In the genomic region with DNA sequence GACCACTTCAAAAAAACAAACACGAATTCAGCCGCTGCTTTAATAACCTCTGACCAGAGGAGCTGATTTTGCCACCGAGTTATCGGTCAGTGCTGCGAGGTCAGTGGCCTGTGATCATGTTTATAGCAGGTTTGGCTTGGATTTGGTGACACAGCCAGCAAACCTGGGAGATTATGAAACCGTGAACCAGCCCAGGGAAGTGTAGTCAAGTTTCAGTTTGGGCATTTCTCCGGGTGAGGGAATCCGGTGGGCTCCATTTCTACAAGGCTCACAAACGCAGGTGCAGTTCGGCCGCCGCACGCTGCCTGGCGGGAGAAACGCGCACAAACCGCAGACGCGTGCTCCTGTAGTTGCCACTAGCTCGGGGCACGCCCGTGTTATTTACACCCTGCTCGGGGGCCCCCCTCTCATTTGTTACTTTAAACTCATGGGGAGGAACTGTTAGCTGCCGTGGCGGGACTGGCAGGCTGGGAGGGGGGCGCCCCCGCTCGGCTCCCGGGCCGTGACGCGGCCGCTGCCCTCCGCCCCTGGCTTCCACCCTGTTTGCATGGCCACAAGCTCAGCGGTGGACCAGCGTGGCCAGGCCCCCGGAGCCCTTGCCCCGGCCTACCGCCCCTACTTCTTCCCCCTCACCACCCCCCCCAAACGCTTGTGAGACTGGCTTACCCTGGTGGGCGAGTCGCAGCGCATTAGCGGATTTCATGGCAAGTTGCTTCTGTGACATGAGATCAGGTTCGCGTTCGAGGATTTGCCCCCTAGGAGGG, we compare ENCODE assay signal across 11 cellular contexts. TPM values are rescaled to one million over a fixed set of nuclear protein-coding genes. Genes with fewer than 3 reads are reported as not detected.
DNase-seq lines count a peak whose midpoint lies in the region; ATAC-seq, FAIRE-seq and TF ChIP-seq lines count a peak whose summit lies in the region.
"Had no signal": no experiment of that assay in that cellular context is flagged by ENCODE, and none has a peak within 500 bp of the region (broad histone marks: within the 10 kb centered on the region; RNA-seq: fewer than 3 reads in every experiment).

No MANE protein-coding gene starts in this region.

- peak overlapping the region; percentile 89 for H3K4me3 Mint-ChIP-seq in glutamatergic neuron (ENCODE audit: unreplicated experiment)

- no peak for ATAC-seq in SK-N-SH treated with all-trans-retinoic acid at 6 μM for 48 hours
- ATAC-seq in pancreas, result peak; percentile 36 to 59 (median 46)

- peaks cover 19% of the 10 kb centered on the region for H3K9me3 Mint-ChIP-seq in glutamatergic neuron (ENCODE audit: unreplicated experiment)

- peaks cover 84% of the 10 kb centered on the region for H3K27me3 ChIP-seq in SK-N-SH (ENCODE audit: insufficient read depth)
- no peaks in the 10 kb centered on the region for H3K27me3 ChIP-seq in pancreas

- intact Hi-C loops in pancreas (cut with DNase I), result no loop called here

- no peaks in the 10 kb centered on the region for H3F3A ChIP-seq in SK-N-SH (replicated peaks; ENCODE audit: insufficient read depth)

- no peak overlapping the region for H2AFZ ChIP-seq in SK-N-SH (ENCODE audit: low read depth)

- TF ChIP-seq RAD21 in SK-N-SH (IDR thresholded peaks at IDR 0.05; ENCODE audit: low read length), result no peak

- no peak for FAIRE-seq in pancreas (lab: Jason Lieb, UNC)
- FAIRE-seq: bronchial epithelial cell, kidney had no signal

- TF ChIP-seq CTCF in SK-N-SH (IDR thresholded peaks at IDR 0.05) (no peak), glutamatergic neuron (IDR thresholded peaks at IDR 0.05; ENCODE audit: partially characterized antibody, unreplicated experiment) (no peak), pancreas (IDR thresholded peaks at IDR 0.05) (no peak)

- H3K4me3 ChIP-seq in SK-N-SH (ENCODE audit: low read depth in 2 of 2, low read length in 1 of 2) (no peak overlapping the region), pancreas (peak overlapping the region in 3 of 4 donors; percentile 18 to 45 (median 38))

- H3K27me3 Mint-ChIP-seq in glutamatergic neuron (ENCODE audit: unreplicated experiment), result peaks cover 20% of the 10 kb centered on the region

- no peaks in the 10 kb centered on the region for H3K9me2 ChIP-seq in SK-N-SH

- H3K27ac Mint-ChIP-seq in glutamatergic neuron (ENCODE audit: unreplicated experiment), result peak overlapping the region; percentile 86

- TF ChIP-seq EP300 in SK-N-SH (IDR thresholded peaks at IDR 0.05; ENCODE audit: borderline replicate concordance in 1 of 2, low read depth in 1 of 2, low read length in 1 of 2), result no peak

- no peak overlapping the region for H3K27ac ChIP-seq in SK-N-SH (ENCODE audit: low read depth in 2 of 2, low read length in 1 of 2)
- H3K27ac ChIP-seq in pancreas, result peak overlapping the region; percentile 64 to 90 (median 86)

- H3K36me3 ChIP-seq in SK-N-SH (replicated peaks in 1 of 2; ENCODE audit: control insufficient read depth in 1 of 2, insufficient read depth in 2 of 2, low read length in 1 of 2) (no peaks in the 10 kb centered on the region), pancreas (no peaks in the 10 kb centered on the region)

- H3K36me3 Mint-ChIP-seq in glutamatergic neuron (ENCODE audit: unreplicated experiment), result no peaks in the 10 kb centered on the region

- no peaks in the 10 kb centered on the region for H3K9me3 ChIP-seq in SK-N-SH
- H3K9me3 ChIP-seq in pancreas, result no peaks in the 10 kb centered on the region

- peaks cover 50% of the 10 kb centered on the region for H3K4me1 Mint-ChIP-seq in glutamatergic neuron (ENCODE audit: low read depth, unreplicated experiment)

- no peaks in the 10 kb centered on the region for H3K79me2 ChIP-seq in SK-N-SH (ENCODE audit: insufficient read depth)

- DNase-seq in SK-N-SH (no peak), NCI-H526 (lab: John Stamatoyannopoulos, UW) (peak; percentile 16 to 56), glutamatergic neuron (no peak), pancreas (peak in 5 of 6 donors; percentile 27 to 74 (median 55)), NAMALWA (ENCODE audit: low spot score) (no peak), DMS79 treated with DMSO at 0.1 percent for 48 hours (lab: John Stamatoyannopoulos, UW) (no peak), SW 1271 (lab: John Stamatoyannopoulos, UW) (no peak)

- peak overlapping the region; percentile 44; the same call in 1 of the 2 replicates for H3K4me2 ChIP-seq in SK-N-SH

- POLR2A ChIA-PET in SK-N-SH (lab: Yijun Ruan, JAX), result no interaction called here

- H3K4me1 ChIP-seq in SK-N-SH (ENCODE audit: control insufficient read depth in 1 of 2, insufficient read depth in 2 of 2, low read depth in 1 of 2, low read length in 1 of 2), result no peaks in the 10 kb centered on the region; a peak in 2 of 4 replicates
- peaks cover 19 to 41% (median 30%) of the 10 kb centered on the region in 3 donors for H3K4me1 ChIP-seq in pancreas

- H4K20me1 ChIP-seq in SK-N-SH (ENCODE audit: insufficient read depth), result no peaks in the 10 kb centered on the region

- WGBS in SK-N-SH (ENCODE audit: low lambda C conversion rate), result 25% methylated on average over 27 of the region's 47 CpGs
- WGBS in pancreas, 2 donors, result 12 to 23% methylated on average over 43 to 47 of the region's 47 CpGs

- H3K9ac ChIP-seq in SK-N-SH, result no peak overlapping the region

- CTCF ChIA-PET in SK-N-SH (lab: Yijun Ruan, JAX), result interaction anchor here (1.3 to 1.6 kb wide), 2 partner anchors 10 to 20 kb away, joined by 3 to 4 read pairs; no protein-coding TSS in a partner anchor

TF ChIP-seq in SK-N-SH, 30 proteins besides CTCF, POLR2A, EP300 and RAD21:
- TF ChIP-seq NRF1 (IDR thresholded peaks at IDR 0.05; ENCODE audit: low read depth, low read length) (no peak), JUND (IDR thresholded peaks at IDR 0.05) (no peak), MEF2A (IDR thresholded peaks at IDR 0.05; ENCODE audit: borderline replicate concordance, low read depth) (no peak)
- TF ChIP-seq, protein P1, sequence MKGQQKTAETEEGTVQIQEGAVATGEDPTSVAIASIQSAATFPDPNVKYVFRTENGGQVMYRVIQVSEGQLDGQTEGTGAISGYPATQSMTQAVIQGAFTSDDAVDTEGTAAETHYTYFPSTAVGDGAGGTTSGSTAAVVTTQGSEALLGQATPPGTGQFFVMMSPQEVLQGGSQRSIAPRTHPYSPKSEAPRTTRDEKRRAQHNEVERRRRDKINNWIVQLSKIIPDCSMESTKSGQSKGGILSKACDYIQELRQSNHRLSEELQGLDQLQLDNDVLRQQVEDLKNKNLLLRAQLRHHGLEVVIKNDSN (IDR thresholded peaks at IDR 0.05; ENCODE audit: borderline replicate concordance, low read depth), result no peak
TF ChIP-seq in SK-N-SH: peak in this region for 0.

TF ChIP-seq in SK-N-SH treated with all-trans-retinoic acid at 6 μM for 48 hours, 23 proteins besides CTCF, POLR2A, EP300 and RAD21:
- TF ChIP-seq CSDC2 (CRISPR knock-in tag; IDR thresholded peaks at IDR 0.05) (no peak), ISL1 (CRISPR knock-in tag; IDR thresholded peaks at IDR 0.05) (no peak), GLIS3 (CRISPR knock-in tag; IDR thresholded peaks at IDR 0.05) (no peak), SNAI2 (CRISPR knock-in tag; IDR thresholded peaks at IDR 0.05) (no peak), ARNTL (CRISPR knock-in tag; IDR thresholded peaks at IDR 0.05; ENCODE audit: borderline replicate concordance, low read depth) (no peak), ZFP30 (CRISPR knock-in tag; IDR thresholded peaks at IDR 0.05) (no peak), ZNF565 (CRISPR knock-in tag; conservative IDR thresholded peaks at IDR 0.05; ENCODE audit: low read depth) (no peak)
- TF ChIP-seq, protein P2, sequence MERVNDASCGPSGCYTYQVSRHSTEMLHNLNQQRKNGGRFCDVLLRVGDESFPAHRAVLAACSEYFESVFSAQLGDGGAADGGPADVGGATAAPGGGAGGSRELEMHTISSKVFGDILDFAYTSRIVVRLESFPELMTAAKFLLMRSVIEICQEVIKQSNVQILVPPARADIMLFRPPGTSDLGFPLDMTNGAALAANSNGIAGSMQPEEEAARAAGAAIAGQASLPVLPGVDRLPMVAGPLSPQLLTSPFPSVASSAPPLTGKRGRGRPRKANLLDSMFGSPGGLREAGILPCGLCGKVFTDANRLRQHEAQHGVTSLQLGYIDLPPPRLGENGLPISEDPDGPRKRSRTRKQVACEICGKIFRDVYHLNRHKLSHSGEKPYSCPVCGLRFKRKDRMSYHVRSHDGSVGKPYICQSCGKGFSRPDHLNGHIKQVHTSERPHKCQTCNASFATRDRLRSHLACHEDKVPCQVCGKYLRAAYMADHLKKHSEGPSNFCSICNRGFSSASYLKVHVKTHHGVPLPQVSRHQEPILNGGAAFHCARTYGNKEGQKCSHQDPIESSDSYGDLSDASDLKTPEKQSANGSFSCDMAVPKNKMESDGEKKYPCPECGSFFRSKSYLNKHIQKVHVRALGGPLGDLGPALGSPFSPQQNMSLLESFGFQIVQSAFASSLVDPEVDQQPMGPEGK (CRISPR knock-in tag; IDR thresholded peaks at IDR 0.05; ENCODE audit: borderline replicate concordance), result no peak
- TF ChIP-seq, protein P3, sequence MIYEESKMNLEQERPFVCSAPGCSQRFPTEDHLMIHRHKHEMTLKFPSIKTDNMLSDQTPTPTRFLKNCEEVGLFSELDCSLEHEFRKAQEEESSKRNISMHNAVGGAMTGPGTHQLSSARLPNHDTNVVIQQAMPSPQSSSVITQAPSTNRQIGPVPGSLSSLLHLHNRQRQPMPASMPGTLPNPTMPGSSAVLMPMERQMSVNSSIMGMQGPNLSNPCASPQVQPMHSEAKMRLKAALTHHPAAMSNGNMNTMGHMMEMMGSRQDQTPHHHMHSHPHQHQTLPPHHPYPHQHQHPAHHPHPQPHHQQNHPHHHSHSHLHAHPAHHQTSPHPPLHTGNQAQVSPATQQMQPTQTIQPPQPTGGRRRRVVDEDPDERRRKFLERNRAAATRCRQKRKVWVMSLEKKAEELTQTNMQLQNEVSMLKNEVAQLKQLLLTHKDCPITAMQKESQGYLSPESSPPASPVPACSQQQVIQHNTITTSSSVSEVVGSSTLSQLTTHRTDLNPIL (CRISPR knock-in tag; IDR thresholded peaks at IDR 0.05; ENCODE audit: low read depth), result no peak

RNA-seq across cellular contexts. Expression of a gene that starts 13.6 kb away (rescaled TPM):
- polyA plus RNA-seq in SK-N-SH (2012; rRNA removed) (not detected in 2 replicates), pancreas (10 to 100 TPM in 1 of 2 donors, 1 to 10 TPM in 1; 8.0 to 36.2 TPM)
- polyA plus RNA-seq in SK-N-SH (2012; cell fraction: cytosol; rRNA removed), result not detected in 2 replicates
- polyA plus RNA-seq in SK-N-SH (2012; cell fraction: nucleus; rRNA removed), result not detected in 2 replicates
- total RNA-seq in glutamatergic neuron (ENCODE audit: unreplicated experiment) (48.9 TPM), pancreas (10 to 100 TPM; 30.4 to 56.2 (median 37.7) TPM)
- total RNA-seq: bronchial epithelial cell, kidney, ureter had no signal

Comparison
In these comparisons a context has a peak if more than half of its experiments do, and no peak if none do; other contexts are left out.
1. DNase-seq: peak in NCI-H526 (2 of 2) and pancreas (5 of 6); none in SK-N-SH (single experiment), glutamatergic neuron (single experiment), NAMALWA (single experiment), DMS79 treated with DMSO at 0.1 percent for 48 hours (single experiment) and SW 1271 (0 of 2).
2. H3K27ac ChIP-seq: peak in pancreas (4 of 4); none in SK-N-SH (0 of 2).
3. H3K4me3 ChIP-seq: peak in pancreas (3 of 4); none in SK-N-SH (0 of 2).